In genomic region chr18:10313016-10313342, GRCh38 we compare ENCODE assay signal across 29 cellular contexts.
"Had no signal": no experiment of that assay in that cellular context is flagged by ENCODE, and none has a peak within 500 bp of the region (broad histone marks: within the 10 kb centered on the region; RNA-seq: fewer than 3 reads in every experiment).

No MANE protein-coding gene starts in this region.

- H3K27me3 ChIP-seq: neural progenitor cell, ovary, spleen, suprapubic skin, testis, tibial artery, transverse colon, uterus had no signal

- H3K79me2 ChIP-seq: parathyroid adenoma had no signal

- H3K27ac ChIP-seq: neural progenitor cell, ovary, parathyroid adenoma, psoas muscle, spleen, suprapubic skin, testis, tibial artery, transverse colon, uterus had no signal

- ATAC-seq: naive thymus-derived CD8-positive, alpha-beta T cell; natural killer cell treated with Interleukin-12 subunit alpha and Interleukin-12 subunit beta and Interleukin-15 and Interleukin-18, amount 100 ng/mL, for 72 hours; psoas muscle; right cardiac atrium; sciatic nerve; stimulated activated memory B cell treated with anti-CD40 and anti-IgM and Interleukin-4, amounts not matched to agents 10 μg/mL and 1 μg/mL and 100 μg/mL, for 72 hours; stimulated activated naive CD8-positive, alpha-beta T cell treated with anti-CD3 and anti-CD28 coated beads, Interleukin-15, amount 100 ng/mL, for 72 hours; stimulated activated naive CD8-positive, alpha-beta T cell treated with anti-CD3 and anti-CD28 coated beads, Interleukin-15, Interleukin-2, amounts not matched to agents 100 U/mL and 50 U/mL, for 24 hours had no signal

- H3K4me3 ChIP-seq: neural progenitor cell, ovary, psoas muscle, skin epidermis, smooth muscle cell, spleen, suprapubic skin, testis, tibial artery, transverse colon, uterus had no signal

- DNase-seq: naive B cell; naive thymus-derived CD8-positive, alpha-beta T cell; nephron progenitor cell; occipital lobe; ovary; psoas muscle; right cardiac atrium; spleen; stimulated activated CD4-positive, alpha-beta T cell treated with anti-CD3 and anti-CD28 coated beads, Interleukin-12 subunit alpha, Interleukin-12 subunit beta, amount 100 ng/mL, for 4 hours; stimulated activated CD4-positive, alpha-beta T cell treated with anti-CD3 and anti-CD28 coated beads, Interleukin-1b, Interleukin-23, amount 100 ng/mL, for 48 hours; stimulated activated CD4-positive, alpha-beta T cell treated with anti-CD3 and anti-CD28 coated beads, Interleukin-4, amount 100 ng/mL, for 1 hour; stimulated activated CD4-positive, alpha-beta T cell treated with anti-CD3 and anti-CD28 coated beads, Interleukin-4, amount 100 ng/mL, for 4 hours; stimulated activated CD8-positive, alpha-beta memory T cell treated with anti-CD3 and anti-CD28 coated beads, Interleukin-4, amount 100 ng/mL, for 48 hours; stimulated activated naive CD4-positive, alpha-beta T cell; stimulated activated naive CD8-positive, alpha-beta T cell treated with anti-CD3 and anti-CD28 coated beads, Interleukin-15, amount 100 ng/mL, for 72 hours; stimulated activated naive CD8-positive, alpha-beta T cell treated with anti-CD3 and anti-CD28 coated beads, Interleukin-15, Interleukin-2, amounts not matched to agents 100 U/mL and 50 U/mL, for 24 hours; substantia nigra; testis; tibial artery; transverse colon; uterus had no signal

- H2AFZ ChIP-seq: neural progenitor cell, parathyroid adenoma had no signal

- H3K4me1 ChIP-seq: parathyroid adenoma, psoas muscle, testis, tibial artery, transverse colon, uterus had no signal

- H3K9me3 ChIP-seq: ovary, psoas muscle, spleen, suprapubic skin, testis, tibial artery, transverse colon, uterus had no signal

- H3K4me2 ChIP-seq: neural progenitor cell, smooth muscle cell had no signal

- H3K9ac ChIP-seq: neural progenitor cell, parathyroid adenoma had no signal

- H3K36me3 ChIP-seq: neural progenitor cell, ovary, spleen, suprapubic skin, tibial artery, transverse colon, uterus had no signal
